11 cellular contexts compared by ENCODE assay signal in genomic region chr4:147481577-147482109, GRCh38. TPM values are rescaled to one million over a fixed set of nuclear protein-coding genes. Genes with fewer than 3 reads are reported as not detected.
DNase-seq lines count a peak whose midpoint lies in the region; ATAC-seq and TF ChIP-seq lines count a peak whose summit lies in the region.
"Had no signal": no experiment of that assay in that cellular context is flagged by ENCODE, and none has a peak within 500 bp of the region (broad histone marks: within the 10 kb centered on the region; RNA-seq: fewer than 3 reads in every experiment).

No MANE protein-coding gene starts in this region.

- DNase-seq in dorsolateral prefrontal cortex (no peak), left kidney (ENCODE audit: low read depth, low spot score) (peak; percentile 70), sciatic nerve (ENCODE audit: low spot score) (no peak), RPMI8226 (no peak)
- DNase-seq: NCI-H2029 treated with DMSO at 0.1 percent for 48 hours had no signal

- H3K27me3 ChIP-seq in dorsolateral prefrontal cortex (peaks cover 0 to 25% (median 4%) of the 10 kb centered on the region in 45 donors), stomach smooth muscle (ENCODE audit: control insufficient read depth in 1 of 2, insufficient read depth in 2 of 2, low read length in 2 of 2) (no peaks in the 10 kb centered on the region)
- H3K27me3 ChIP-seq: adrenal gland had no signal

- intact Hi-C loops in dorsolateral prefrontal cortex (cut with DNase I) (no loop called here), sciatic nerve (cut with DNase I) (no loop called here)

- H3K4me3 ChIP-seq in dorsolateral prefrontal cortex (peak overlapping the region; percentile 22 to 72 (median 54)), stomach smooth muscle (ENCODE audit: low read length in 2 of 2) (peak overlapping the region; percentile 35 to 88)

- H3K9me3 ChIP-seq in stomach smooth muscle (ENCODE audit: control insufficient read depth in 2 of 2, low read length in 2 of 2), result no peaks in the 10 kb centered on the region
- H3K9me3 ChIP-seq: adrenal gland had no signal

- peaks cover 20% of the 10 kb centered on the region for H3K4me1 ChIP-seq in stomach smooth muscle (ENCODE audit: control insufficient read depth, insufficient read depth, low read length)
- H3K4me1 ChIP-seq: adrenal gland had no signal

- H3K27ac ChIP-seq in dorsolateral prefrontal cortex (peak overlapping the region in 19 of 59 donors; percentile 11 to 75 (median 45)), stomach smooth muscle (ENCODE audit: low read length) (peak overlapping the region; percentile 77)

- no peak for TF ChIP-seq CTCF in dorsolateral prefrontal cortex (IDR thresholded peaks at IDR 0.05 in 54 of 56, conservative IDR thresholded peaks at IDR 0.05 in 2 of 56; ENCODE audit: low read depth in 1 of 56, partially characterized antibody in 56 of 56)

- ATAC-seq in HG02610 (IDR thresholded peaks at IDR 0.05; ENCODE audit: unreplicated experiment) (peak; percentile 48), sciatic nerve (no peak), HG02642 (IDR thresholded peaks at IDR 0.05; ENCODE audit: poor library complexity, unreplicated experiment) (no peak), GM19455 (IDR thresholded peaks at IDR 0.05; ENCODE audit: unreplicated experiment) (no peak)
- ATAC-seq: naive thymus-derived CD8-positive, alpha-beta T cell had no signal

- H3K36me3 ChIP-seq in stomach smooth muscle (ENCODE audit: control insufficient read depth in 2 of 2, insufficient read depth in 2 of 2, low read length in 2 of 2), result no peaks in the 10 kb centered on the region
- H3K36me3 ChIP-seq: adrenal gland had no signal

- peak overlapping the region; percentile 1 to 13 for H3K9ac ChIP-seq in stomach smooth muscle (ENCODE audit: low read length in 2 of 2)

RNA-seq across cellular contexts. Expression of gene EDNRA, which starts 0.7 kb away (rescaled TPM):
- total RNA-seq in dorsolateral prefrontal cortex, result 1 to 10 TPM; 1.4 to 7.4 (median 4.0) TPM
- total RNA-seq in sciatic nerve, result 22.8 TPM
- total RNA-seq: naive thymus-derived CD8-positive, alpha-beta T cell had no signal
